ENCODE assay signal across 8 cellular contexts in the genomic region with DNA sequence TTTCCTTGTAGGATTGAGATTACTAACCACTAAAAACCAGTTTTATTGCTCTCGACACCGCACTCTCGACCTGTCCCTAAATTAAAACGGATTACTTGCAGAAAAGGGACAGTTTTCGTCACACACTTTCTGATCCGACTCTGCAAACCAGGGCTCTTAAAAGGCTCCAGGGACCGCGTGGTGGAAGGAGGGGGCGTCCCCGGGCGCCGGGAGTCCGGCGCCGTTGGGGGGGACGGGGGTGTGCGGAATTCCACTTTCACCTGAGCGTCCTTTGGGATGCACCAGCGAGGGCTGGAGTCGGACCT. TPM values are rescaled to one million over a fixed set of nuclear protein-coding genes. Genes with fewer than 3 reads are reported as not detected.
DNase-seq lines count a peak whose midpoint lies in the region; ATAC-seq and TF ChIP-seq lines count a peak whose summit lies in the region.

No MANE protein-coding gene starts in this region.

- no peak overlapping the region for H4K8ac ChIP-seq in mesendoderm (ENCODE audit: low read depth, low read length)

- H3K4me3 ChIP-seq in coronary artery (peak overlapping the region; percentile 81), mesendoderm (ENCODE audit: low read length) (peak overlapping the region; percentile 60)

- ATAC-seq in GM21737 (IDR thresholded peaks at IDR 0.05; ENCODE audit: unreplicated experiment) (no peak), GM18861 (IDR thresholded peaks at IDR 0.05; ENCODE audit: unreplicated experiment) (no peak)

- no peak overlapping the region for H3K4ac ChIP-seq in mesendoderm (ENCODE audit: low read depth, low read length)

- H3K4me2 ChIP-seq in mesendoderm (ENCODE audit: low read length), result peak overlapping the region; percentile 95

- peak overlapping the region; percentile 64 for H3K9ac ChIP-seq in mesendoderm (ENCODE audit: low read length)

- no peak overlapping the region for H4K5ac ChIP-seq in mesendoderm (ENCODE audit: low read length)

- no peak overlapping the region for H2BK5ac ChIP-seq in mesendoderm (ENCODE audit: low read length)

- H3K23ac ChIP-seq in mesendoderm (ENCODE audit: low read length), result no peak overlapping the region

- WGBS in mesendoderm (ENCODE audit: extremely low coverage, insufficient coverage, low lambda C conversion rate), result no CpG with 5 or more reads among the region's 20 CpGs

- H3K27me3 ChIP-seq in mesendoderm (ENCODE audit: insufficient read depth, low read length, poor library complexity), result peaks cover 2% of the 10 kb centered on the region

- H2AK5ac ChIP-seq in mesendoderm (ENCODE audit: low read length), result no peak overlapping the region

- peak; percentile 8 for DNase-seq in activated naive CD4-positive, alpha-beta T cell treated with Interleukin-2 at 50 U/mL for 16 hours
- DNase-seq in activated naive CD4-positive, alpha-beta T cell (lab: John Stamatoyannopoulos, UW), result no peak
- DNase-seq in RKO (ENCODE audit: low spot score), result peak; percentile 6
- no peak for DNase-seq in coronary artery (ENCODE audit: low spot score)
- DNase-seq in mesendoderm, result peak; percentile 59
- DNase-seq in NCI-H2171 treated with DMSO at 0.1 percent for 48 hours (lab: John Stamatoyannopoulos, UW), result no peak

- no peak overlapping the region for H2BK15ac ChIP-seq in mesendoderm (replicated peaks; ENCODE audit: low read depth)

- H3K56ac ChIP-seq in mesendoderm (ENCODE audit: low read length), result peak overlapping the region; percentile 78

- no peaks in the 10 kb centered on the region for H3K4me1 ChIP-seq in mesendoderm (ENCODE audit: control insufficient read depth, low read depth, low read length)

- no peaks in the 10 kb centered on the region for H3K79me2 ChIP-seq in mesendoderm (ENCODE audit: control insufficient read depth, insufficient read depth, low read length)

- peak overlapping the region in 1 of 2 donors; percentile 52 for H3K27ac ChIP-seq in coronary artery
- H3K27ac ChIP-seq in mesendoderm (ENCODE audit: low read depth, low read length), result peak overlapping the region; percentile 51

- TF ChIP-seq CTCF in coronary artery (IDR thresholded peaks at IDR 0.05), result no peak

- no peaks in the 10 kb centered on the region for H3K36me3 ChIP-seq in mesendoderm (ENCODE audit: control insufficient read depth, insufficient read depth, low read length)

- H2BK120ac ChIP-seq in mesendoderm (ENCODE audit: low read depth, low read length), result no peak overlapping the region

- H3K18ac ChIP-seq in mesendoderm (ENCODE audit: low read length), result no peak overlapping the region

- H3K79me1 ChIP-seq in mesendoderm (ENCODE audit: low read length), result no peaks in the 10 kb centered on the region

RNA-seq across cellular contexts. Expression of a gene that starts 0.7 kb away (rescaled TPM):
- 0.11 TPM for polyA plus RNA-seq in mesendoderm (2013, experiment 1 of 2)
- 0.06 TPM for polyA plus RNA-seq in mesendoderm (2013, experiment 2 of 2)

RNA-seq across cellular contexts. Expression of a gene that starts 44.2 kb away (rescaled TPM):
- 0.06 TPM for polyA plus RNA-seq in mesendoderm (2013, experiment 1 of 2)
- polyA plus RNA-seq in mesendoderm (2013, experiment 2 of 2), result 0.06 TPM

RNA-seq across cellular contexts. Expression of a gene that starts 49.2 kb away (rescaled TPM):
- 3.0 TPM for polyA plus RNA-seq in mesendoderm (2013, experiment 1 of 2)
- polyA plus RNA-seq in mesendoderm (2013, experiment 2 of 2), result 2.8 TPM

Comparison
In these comparisons a context has a peak if more than half of its experiments do, and no peak if none do; other contexts are left out.
1. DNase-seq: peak in activated naive CD4-positive, alpha-beta T cell treated with Interleukin-2 at 50 U/mL for 16 hours (single experiment), RKO (single experiment) and mesendoderm (single experiment); none in activated naive CD4-positive, alpha-beta T cell (0 of 4), coronary artery (single experiment) and NCI-H2171 treated with DMSO at 0.1 percent for 48 hours (single experiment).